Comparison of ENCODE assay signal across 8 cellular contexts in the genomic region with DNA sequence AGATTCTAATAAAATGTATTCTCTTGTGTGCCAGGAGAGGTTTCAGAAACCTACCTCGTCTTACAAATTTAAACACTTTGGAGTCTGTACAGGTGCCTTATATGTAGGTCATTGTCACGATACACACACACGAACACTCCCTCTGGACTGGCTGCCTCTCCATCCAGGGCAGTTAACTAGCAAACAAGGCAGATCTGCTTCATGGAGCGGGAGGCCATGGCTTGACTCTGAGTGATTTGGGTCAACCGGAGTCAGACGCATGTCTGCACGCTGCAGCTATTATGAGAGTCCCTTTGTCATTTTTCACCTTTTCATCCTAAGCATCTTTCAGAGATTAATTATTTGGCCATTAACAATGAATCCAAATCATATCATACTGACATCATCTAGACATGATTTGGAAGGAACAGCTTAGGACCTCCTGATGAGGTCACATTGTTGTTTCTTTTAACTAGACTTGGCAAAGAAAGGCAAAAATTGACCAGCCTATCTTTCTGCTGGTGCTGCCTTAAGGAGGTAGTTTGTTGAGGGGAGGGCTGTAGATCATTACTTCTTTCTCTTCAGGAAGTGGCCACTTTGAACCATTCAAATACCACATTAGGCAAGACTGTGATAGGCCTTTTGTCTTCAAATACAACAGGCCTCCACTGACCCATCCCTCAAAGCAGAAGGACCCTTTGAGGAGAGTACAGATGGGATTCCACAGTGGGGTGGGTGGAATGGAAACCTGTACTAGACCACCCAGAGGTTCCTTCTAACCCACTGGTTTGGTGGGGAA. TPM values are rescaled to one million over a fixed set of nuclear protein-coding genes. Genes with fewer than 3 reads are reported as not detected.
"Had no signal": no experiment of that assay in that cellular context is flagged by ENCODE, and none has a peak within 500 bp of the region (broad histone marks: within the 10 kb centered on the region; RNA-seq: fewer than 3 reads in every experiment).

No MANE protein-coding gene starts in this region.

- H3K4me3 ChIP-seq: GM23248, HAP-1, K562 had no signal

- H3K36me3 ChIP-seq: HAP-1 had no signal

- H3K9me3 ChIP-seq: HAP-1 had no signal

- H3K27ac ChIP-seq: GM23248 had no signal

- H3K4me1 ChIP-seq: HAP-1 had no signal

- DNase-seq: GM23248, GOT3, H7, HFFc6, IMR-90, KG1 had no signal

RNA-seq across cellular contexts. Expression of gene HLF, which starts 58.9 kb away (rescaled TPM):
- total RNA-seq: GM23248, HFFc6 had no signal
